In genomic region chr6:158323561-158323958, GRCh38 we compare ENCODE assay signal across 1 cellular context.
TF ChIP-seq lines count a peak whose summit lies in the region.

No MANE protein-coding gene starts in this region.

TF ChIP-seq in WTC11, 78 proteins besides CTCF, POLR2A, EP300 and RAD21 (continued from another document):
- no peak for TF ChIP-seq STAT6 (CRISPR knock-in tag; conservative IDR thresholded peaks at IDR 0.05; ENCODE audit: low read depth)
- no peak for TF ChIP-seq ZNF121 (CRISPR knock-in tag; IDR thresholded peaks at IDR 0.05)
- TF ChIP-seq ZBTB21 (CRISPR knock-in tag; IDR thresholded peaks at IDR 0.05; ENCODE audit: borderline replicate concordance) = no peak
- TF ChIP-seq AR (CRISPR knock-in tag; IDR thresholded peaks at IDR 0.05) = no peak
- no peak for TF ChIP-seq GTF2I (CRISPR knock-in tag; conservative IDR thresholded peaks at IDR 0.05)
- no peak for TF ChIP-seq RORB (CRISPR knock-in tag; IDR thresholded peaks at IDR 0.05)
- no peak for TF ChIP-seq PREB (CRISPR knock-in tag; IDR thresholded peaks at IDR 0.05; ENCODE audit: borderline replicate concordance)
- no peak for TF ChIP-seq NFE2L1 (CRISPR knock-in tag; IDR thresholded peaks at IDR 0.05)
- TF ChIP-seq USF2 (CRISPR knock-in tag; IDR thresholded peaks at IDR 0.05) = no peak
- no peak for TF ChIP-seq ZNF317 (CRISPR knock-in tag; IDR thresholded peaks at IDR 0.05; ENCODE audit: borderline replicate concordance, low read depth)
- no peak for TF ChIP-seq ERG (CRISPR knock-in tag; IDR thresholded peaks at IDR 0.05)
- TF ChIP-seq USF1 (CRISPR knock-in tag; IDR thresholded peaks at IDR 0.05) = no peak
- no peak for TF ChIP-seq AFF4 (CRISPR knock-in tag; IDR thresholded peaks at IDR 0.05; ENCODE audit: borderline replicate concordance)
- TF ChIP-seq SOX15 (CRISPR knock-in tag; IDR thresholded peaks at IDR 0.05) = no peak
